ENCODE assay signal across 16 cellular contexts in the genomic region with DNA sequence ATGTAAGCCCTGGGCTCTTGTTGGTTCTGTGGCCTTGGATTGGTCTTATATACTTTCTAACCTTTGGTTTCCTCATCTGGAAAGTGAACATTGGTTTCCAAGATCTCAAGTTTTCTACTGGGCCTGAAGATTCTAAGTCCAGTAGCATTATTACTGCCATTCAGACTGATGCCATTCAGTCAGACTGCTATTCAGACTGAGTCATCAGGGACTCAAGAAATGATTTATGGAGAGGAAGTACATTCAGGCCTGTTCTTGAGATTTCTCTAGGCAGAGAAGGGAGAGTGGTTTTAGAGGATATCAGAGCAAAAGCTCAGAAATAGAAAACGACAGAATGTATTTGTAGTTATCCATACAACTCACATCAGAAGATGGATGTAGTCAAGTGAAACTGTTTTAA.
A peak's percentile ranks its signal among the peaks of the same experiment; 100 is the strongest.
DNase-seq lines count a peak whose midpoint lies in the region; ATAC-seq, FAIRE-seq and TF ChIP-seq lines count a peak whose summit lies in the region.
"Had no signal": no experiment of that assay in that cellular context is flagged by ENCODE, and none has a peak within 500 bp of the region (broad histone marks: within the 10 kb centered on the region; RNA-seq: fewer than 3 reads in every experiment).

No MANE protein-coding gene starts in this region.

- CTCF ChIA-PET in K562 (lab: Yijun Ruan, JAX; ENCODE audit: low intra/inter-chr PET ratio) = no interaction called here

- 0% methylated on average over 1 of the region's 1 CpG for WGBS in K562 (ENCODE audit: insufficient coverage, low coverage, missing lambda C conversion rate)
- 80 to 88% methylated on average over 1 of the region's 1 CpG for WGBS in gastroesophageal sphincter (ENCODE audit: low coverage in 1 of 2), 2 donors

- H3K36me3 ChIP-seq in K562 (ENCODE audit: control insufficient read depth, insufficient read depth, low read length) = no peaks in the 10 kb centered on the region
- no peaks in the 10 kb centered on the region for H3K36me3 ChIP-seq in osteoblast (ENCODE audit: insufficient read depth, low read length)
- H3K36me3 ChIP-seq in gastroesophageal sphincter = no peaks in the 10 kb centered on the region
- H3K36me3 ChIP-seq: BLaER1 treated with 17β-estradiol and CSF1 and Interleukin-3, amounts not matched to agents 10 nM and 100 nM; left ventricle myocardium inferior; thoracic aorta had no signal

- no peak for TF ChIP-seq RAD21 in K562 (CRISPR knock-in tag; conservative IDR thresholded peaks at IDR 0.05 in 1 of 2, IDR thresholded peaks at IDR 0.05 in 1 of 2)

- DNase-seq in GM12891 (ENCODE audit: insufficient read length, low spot score) (no peak), NB4 (ENCODE audit: low read depth) (peak; percentile 46), K562 (ENCODE audit: extremely low read depth in 1 of 4, low spot score in 3 of 4) (no peak), kidney tubule cell (ENCODE audit: low spot score) (peak; percentile 82), DMS 273 (lab: John Stamatoyannopoulos, UW; ENCODE audit: unreplicated experiment) (no peak), AML-193 (lab: John Stamatoyannopoulos, UW) (no peak), osteoblast (ENCODE audit: insufficient read length, low spot score, missing footprints) (no peak)
- DNase-seq: activated naive CD8-positive, alpha-beta T cell treated with anti-CD3 and anti-CD28 coated beads for 36 hours; left ventricle myocardium inferior; naive thymus-derived CD4-positive, alpha-beta T cell; NCI-H1105; NCI-H345; psoas muscle had no signal

- TF ChIP-seq CTCF in NB4 (IDR thresholded peaks at IDR 0.05; ENCODE audit: low read depth, low read length) (no peak), K562 (IDR thresholded peaks at IDR 0.05 in 2 of 3, conservative IDR thresholded peaks at IDR 0.05 in 1 of 3; ENCODE audit: insufficient read depth in 2 of 3, low read depth in 1 of 3, low read length in 3 of 3) (no peak), osteoblast (IDR thresholded peaks at IDR 0.05; ENCODE audit: extremely low read depth, low read depth, low read length) (no peak), gastroesophageal sphincter (IDR thresholded peaks at IDR 0.05) (no peak)

- H4K20me1 ChIP-seq in K562 (replicated peaks; ENCODE audit: control insufficient read depth, insufficient read depth, low read length) (no peaks in the 10 kb centered on the region), osteoblast (ENCODE audit: insufficient read depth, low read length) (no peaks in the 10 kb centered on the region)
- H4K20me1 ChIP-seq: BLaER1 treated with 17β-estradiol and CSF1 and Interleukin-3, amounts not matched to agents 10 nM and 100 nM had no signal

- no TSS peak for BruUV-seq in K562 (replicated peaks; lab: Mats Ljungman, UMichigan)

- H3K4me2 ChIP-seq in K562 (ENCODE audit: insufficient read depth, low read length) (no peak overlapping the region), osteoblast (ENCODE audit: insufficient read depth, low read length) (no peak overlapping the region)
- H3K4me2 ChIP-seq: BLaER1 treated with 17β-estradiol and CSF1 and Interleukin-3, amounts not matched to agents 10 nM and 100 nM had no signal

- H3K9me1 ChIP-seq in K562 (ENCODE audit: control insufficient read depth, insufficient read depth, low read length) = no peaks in the 10 kb centered on the region

- FAIRE-seq in GM12891 (lab: Jason Lieb, UNC) = no peak
- FAIRE-seq in K562 (lab: Jason Lieb, UNC) = no peak

- H3K27ac ChIP-seq in K562 (ENCODE audit: extremely low read depth, low read depth, low read length) (no peak overlapping the region), osteoblast (ENCODE audit: low read depth, low read length) (no peak overlapping the region), gastroesophageal sphincter (no peak overlapping the region)
- H3K27ac ChIP-seq: BLaER1 treated with 17β-estradiol and CSF1 and Interleukin-3, amounts not matched to agents 10 nM and 100 nM; left ventricle myocardium inferior; psoas muscle; thoracic aorta had no signal

- H3K79me2 ChIP-seq in K562 (ENCODE audit: control insufficient read depth, insufficient read depth, low read length) (no peaks in the 10 kb centered on the region), osteoblast (ENCODE audit: insufficient read depth, low read length) (no peaks in the 10 kb centered on the region)

- POLR2A ChIA-PET in K562 (lab: Yijun Ruan, JAX) = no interaction called here

- in situ Hi-C loops in K562 (cut with MboI) = no loop called here

- H3K27me3 ChIP-seq in K562 (ENCODE audit: control insufficient read depth in 2 of 2, insufficient read depth in 2 of 2, low read length in 2 of 2) (no peaks in the 10 kb centered on the region), osteoblast (ENCODE audit: insufficient read depth, low read length) (no peaks in the 10 kb centered on the region), gastroesophageal sphincter (no peaks in the 10 kb centered on the region)

- no peak overlapping the region for H3K9ac ChIP-seq in K562 (ENCODE audit: insufficient read depth in 1 of 2, low read depth in 2 of 2, low read length in 2 of 2)
- H3K9ac ChIP-seq: BLaER1 treated with 17β-estradiol and CSF1 and Interleukin-3, amounts not matched to agents 10 nM and 100 nM had no signal

- peaks cover 0 to 3% of the 10 kb centered on the region in 2 experiments; a peak in 1 of 5 replicates for H3K4me1 ChIP-seq in K562 (replicated peaks in 1 of 2; ENCODE audit: control insufficient read depth in 2 of 2, insufficient read depth in 2 of 2, low read length in 2 of 2)
- H3K4me1 ChIP-seq in osteoblast (ENCODE audit: insufficient read depth, low read length) = no peaks in the 10 kb centered on the region
- H3K4me1 ChIP-seq in gastroesophageal sphincter = peaks cover 0 to 12% (median 0%) of the 10 kb centered on the region in 3 donors
- H3K4me1 ChIP-seq: psoas muscle had no signal

- H3K4me3 ChIP-seq in NB4 (ENCODE audit: low read depth, low read length) = no peak overlapping the region
- H3K4me3 ChIP-seq in K562 = no peak overlapping the region
- H3K4me3 ChIP-seq in osteoblast (ENCODE audit: insufficient read depth, low read length) = no peak overlapping the region
- H3K4me3 ChIP-seq in gastroesophageal sphincter = no peak overlapping the region
- H3K4me3 ChIP-seq: BLaER1 treated with 17β-estradiol and CSF1 and Interleukin-3, amounts not matched to agents 10 nM and 100 nM; left ventricle myocardium inferior; psoas muscle; thoracic aorta had no signal

- TF ChIP-seq POLR2A in GM12891 (IDR thresholded peaks at IDR 0.05; ENCODE audit: low read depth, low read length) (no peak), NB4 (IDR thresholded peaks at IDR 0.05; ENCODE audit: extremely low read depth, insufficient read length) (no peak), K562 (conservative IDR thresholded peaks at IDR 0.05) (no peak), gastroesophageal sphincter (IDR thresholded peaks at IDR 0.05) (no peak)

- H2AFZ ChIP-seq in K562 (ENCODE audit: low read depth, low read length) (no peak overlapping the region), osteoblast (ENCODE audit: low read length) (no peak overlapping the region)

- intact Hi-C loops in K562 (cut with micrococcal nuclease) = no loop called here

- ATAC-seq in K562 = peak; percentile 50; the same call in 1 of the 3 replicates
- no peak for ATAC-seq in gastroesophageal sphincter
- ATAC-seq: naive thymus-derived CD4-positive, alpha-beta T cell; psoas muscle had no signal

- TF ChIP-seq EP300 in K562 (IDR thresholded peaks at IDR 0.05; ENCODE audit: low read length) (no peak), gastroesophageal sphincter (IDR thresholded peaks at IDR 0.05) (no peak)

- H3K9me3 ChIP-seq in K562 (replicated peaks; ENCODE audit: control insufficient read depth, insufficient read depth, low read depth, low read length) (no peaks in the 10 kb centered on the region), osteoblast (ENCODE audit: low read depth, low read length) (no peaks in the 10 kb centered on the region), gastroesophageal sphincter (no peaks in the 10 kb centered on the region)
- H3K9me3 ChIP-seq: BLaER1 treated with 17β-estradiol and CSF1 and Interleukin-3, amounts not matched to agents 10 nM and 100 nM; left ventricle myocardium inferior; psoas muscle; thoracic aorta had no signal

TF ChIP-seq in GM12891, 5 proteins besides CTCF, POLR2A, EP300 and RAD21:
- TF ChIP-seq PAX5 (IDR thresholded peaks at IDR 0.05; ENCODE audit: insufficient read depth, low read length, severe bottlenecking) (no peak), SPI1 (IDR thresholded peaks at IDR 0.05; ENCODE audit: low read depth, low read length) (peak; percentile 15; the same call in 1 of the 2 replicates)

TF ChIP-seq in K562, 482 proteins besides CTCF, POLR2A, EP300 and RAD21 (continues in another document):
- TF ChIP-seq, protein P1, sequence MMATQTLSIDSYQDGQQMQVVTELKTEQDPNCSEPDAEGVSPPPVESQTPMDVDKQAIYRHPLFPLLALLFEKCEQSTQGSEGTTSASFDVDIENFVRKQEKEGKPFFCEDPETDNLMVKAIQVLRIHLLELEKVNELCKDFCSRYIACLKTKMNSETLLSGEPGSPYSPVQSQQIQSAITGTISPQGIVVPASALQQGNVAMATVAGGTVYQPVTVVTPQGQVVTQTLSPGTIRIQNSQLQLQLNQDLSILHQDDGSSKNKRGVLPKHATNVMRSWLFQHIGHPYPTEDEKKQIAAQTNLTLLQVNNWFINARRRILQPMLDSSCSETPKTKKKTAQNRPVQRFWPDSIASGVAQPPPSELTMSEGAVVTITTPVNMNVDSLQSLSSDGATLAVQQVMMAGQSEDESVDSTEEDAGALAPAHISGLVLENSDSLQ (IDR thresholded peaks at IDR 0.05) = peak; percentile 80
- TF ChIP-seq JUND (IDR thresholded peaks at IDR 0.05; ENCODE audit: borderline replicate concordance, low read depth, low read length) (peak; percentile 42; the same call in 1 of the 2 replicates), JUND (tag; IDR thresholded peaks at IDR 0.05; ENCODE audit: borderline replicate concordance, low read depth, low read length) (peak; percentile 83), FOSL1 (tag; conservative IDR thresholded peaks at IDR 0.05) (peak; percentile 57; the same call in 1 of the 2 replicates)

Comparison
In these comparisons a context has a peak if more than half of its experiments do, and no peak if none do; other contexts are left out.
1. DNase-seq: peak in NB4 (single experiment) and kidney tubule cell (single experiment); none in GM12891 (single experiment), K562 (0 of 4), DMS 273 (single experiment), AML-193 (0 of 2) and osteoblast (single experiment).